In genomic region chr12:6093764-6094163, GRCh38 we compare ENCODE assay signal across 13 cellular contexts. TPM values are rescaled to one million over a fixed set of nuclear protein-coding genes. Genes with fewer than 3 reads are reported as not detected.
DNase-seq lines count a peak whose midpoint lies in the region; ATAC-seq, FAIRE-seq and TF ChIP-seq lines count a peak whose summit lies in the region.
"Had no signal": no experiment of that assay in that cellular context is flagged by ENCODE, and none has a peak within 500 bp of the region (broad histone marks: within the 10 kb centered on the region; RNA-seq: fewer than 3 reads in every experiment).

No MANE protein-coding gene starts in this region.

- WGBS in heart left ventricle, 4 donors, result 89 to 96% (median 93%) methylated on average over 2 of the region's 2 CpGs
- 24 to 40% methylated on average over 2 of the region's 2 CpGs for WGBS in aorta, 2 donors

- TF ChIP-seq POLR2A in heart left ventricle (IDR thresholded peaks at IDR 0.05), result no peak
- TF ChIP-seq POLR2A in GM12892 (IDR thresholded peaks at IDR 0.05; ENCODE audit: low read depth, low read length), result no peak

- H3K27ac ChIP-seq in heart left ventricle (peak overlapping the region in 9 of 12 donors; percentile 6 to 55 (median 23)), aorta (ENCODE audit: low read depth in 1 of 2, low read length in 2 of 2) (peak overlapping the region; percentile 7 to 70)

- TF ChIP-seq CTCF in heart left ventricle (IDR thresholded peaks at IDR 0.05), result no peak
- TF ChIP-seq CTCF in bronchial epithelial cell (IDR thresholded peaks at IDR 0.05; ENCODE audit: insufficient read depth, low read length, severe bottlenecking), result no peak

- no peak for ATAC-seq in heart left ventricle
- ATAC-seq in aorta (ENCODE audit: low FRiP score), result no peak
- ATAC-seq: naive thymus-derived CD8-positive, alpha-beta T cell had no signal

- H3K36me3 ChIP-seq in heart left ventricle (peaks cover 0 to 56% (median 6%) of the 10 kb centered on the region in 9 donors), bronchial epithelial cell (ENCODE audit: control insufficient read depth, insufficient read depth, low read length) (no peaks in the 10 kb centered on the region), mucosa of stomach (ENCODE audit: control insufficient read depth, insufficient read depth, low read length) (no peaks in the 10 kb centered on the region), aorta (ENCODE audit: control insufficient read depth in 1 of 2, insufficient read depth in 2 of 2, low read length in 1 of 2) (no peaks in the 10 kb centered on the region)

- H3K4me1 ChIP-seq in heart left ventricle (peaks cover 2 to 73% (median 37%) of the 10 kb centered on the region in 12 donors), mucosa of stomach (ENCODE audit: control insufficient read depth, insufficient read depth, low read length) (peaks cover 28% of the 10 kb centered on the region), aorta (ENCODE audit: control insufficient read depth in 1 of 2, insufficient read depth in 2 of 2, low read length in 2 of 2) (peaks cover 0 to 4% of the 10 kb centered on the region in 2 donors)

- H3K9ac ChIP-seq in mucosa of stomach (ENCODE audit: low read length), result peak overlapping the region; percentile 30

- intact Hi-C loops in heart left ventricle (cut with DNase I), result no loop called here
- intact Hi-C loops in cardiac septum (cut with DNase I), result no loop called here
- intact Hi-C loops in aorta (cut with DNase I), result loop anchor here in 1 of 2 donors (5.0 kb wide), 1 partner anchor 74 kb away; no protein-coding TSS in a partner anchor

- H3K9me3 ChIP-seq in heart left ventricle, result no peaks in the 10 kb centered on the region
- H3K9me3 ChIP-seq in mucosa of stomach (ENCODE audit: control insufficient read depth, low read length), result no peaks in the 10 kb centered on the region
- H3K9me3 ChIP-seq in aorta (ENCODE audit: control insufficient read depth, low read length), result no peaks in the 10 kb centered on the region

- FAIRE-seq in bronchial epithelial cell (lab: Jason Lieb, UNC) (no peak), GM12892 (lab: Jason Lieb, UNC) (no peak)
- FAIRE-seq: TTC549 had no signal

- no peak overlapping the region for H3K4me3 ChIP-seq in heart left ventricle
- H3K4me3 ChIP-seq in bronchial epithelial cell (ENCODE audit: low read depth, low read length), result no peak overlapping the region
- no peak overlapping the region for H3K4me3 ChIP-seq in mucosa of stomach (ENCODE audit: low read length)
- H3K4me3 ChIP-seq in aorta (ENCODE audit: low read length in 2 of 2), result no peak overlapping the region

- H3K27me3 ChIP-seq in heart left ventricle, result peaks cover 0 to 5% (median 0%) of the 10 kb centered on the region in 9 donors
- H3K27me3 ChIP-seq in bronchial epithelial cell (ENCODE audit: control insufficient read depth, insufficient read depth, low read length), result no peaks in the 10 kb centered on the region
- peaks cover 3% of the 10 kb centered on the region for H3K27me3 ChIP-seq in mucosa of stomach (ENCODE audit: control insufficient read depth, insufficient read depth, low read length)
- no peaks in the 10 kb centered on the region for H3K27me3 ChIP-seq in aorta (ENCODE audit: control insufficient read depth in 1 of 2, insufficient read depth in 2 of 2, low read length in 1 of 2)

- DNase-seq in heart left ventricle, result no peak
- DNase-seq in cardiac septum (ENCODE audit: low spot score), result no peak
- peak; percentile 32 for DNase-seq in bronchial epithelial cell (ENCODE audit: low read depth)
- DNase-seq in aorta, result no peak
- no peak for DNase-seq in HuH-7.5 (ENCODE audit: low spot score)
- DNase-seq in GM12892 (ENCODE audit: insufficient read length), result no peak
- DNase-seq in NCI-H510A treated with DMSO at 0.1 percent for 48 hours (lab: John Stamatoyannopoulos, UW), result no peak
- DNase-seq: effector memory CD4-positive, alpha-beta T cell; naive thymus-derived CD8-positive, alpha-beta T cell; NCI-H1436 treated with DMSO at 0.1 percent for 48 hours had no signal

RNA-seq across cellular contexts. Expression of gene VWF, which starts 30.7 kb away (rescaled TPM):
- 100 to 1,000 TPM; 187 to 503 (median 258) TPM for total RNA-seq in heart left ventricle
- polyA plus RNA-seq in heart left ventricle, result 100 to 1,000 TPM; 125 to 215 TPM
- total RNA-seq in cardiac septum, result 350 TPM
- total RNA-seq in bronchial epithelial cell, result 0.26 and 0.51 TPM in 2 replicates
- total RNA-seq in aorta, result 100 to 1,000 TPM; 490 to 619 TPM
- polyA plus RNA-seq in aorta, result 10 to 100 TPM in 1 of 2 donors, 1 to 10 TPM in 1; 1.3 to 37.3 TPM
- not detected for polyA plus RNA-seq in GM12892 (2012; ENCODE audit: missing spikeins)
- total RNA-seq: A673 had no signal
- polyA plus RNA-seq: naive thymus-derived CD8-positive, alpha-beta T cell had no signal

Comparison
In these comparisons a context has a peak if more than half of its experiments do, and no peak if none do; other contexts are left out.
1. RNA of gene VWF, which starts 30.7 kb away (total RNA-seq): 490 to 619 TPM in aorta, 350 TPM in cardiac septum (single experiment) and 187 to 503 TPM in heart left ventricle; 0.26 to 0.51 TPM in bronchial epithelial cell; every median in the first group is over 100 times any median in the second.